In the genomic region with DNA sequence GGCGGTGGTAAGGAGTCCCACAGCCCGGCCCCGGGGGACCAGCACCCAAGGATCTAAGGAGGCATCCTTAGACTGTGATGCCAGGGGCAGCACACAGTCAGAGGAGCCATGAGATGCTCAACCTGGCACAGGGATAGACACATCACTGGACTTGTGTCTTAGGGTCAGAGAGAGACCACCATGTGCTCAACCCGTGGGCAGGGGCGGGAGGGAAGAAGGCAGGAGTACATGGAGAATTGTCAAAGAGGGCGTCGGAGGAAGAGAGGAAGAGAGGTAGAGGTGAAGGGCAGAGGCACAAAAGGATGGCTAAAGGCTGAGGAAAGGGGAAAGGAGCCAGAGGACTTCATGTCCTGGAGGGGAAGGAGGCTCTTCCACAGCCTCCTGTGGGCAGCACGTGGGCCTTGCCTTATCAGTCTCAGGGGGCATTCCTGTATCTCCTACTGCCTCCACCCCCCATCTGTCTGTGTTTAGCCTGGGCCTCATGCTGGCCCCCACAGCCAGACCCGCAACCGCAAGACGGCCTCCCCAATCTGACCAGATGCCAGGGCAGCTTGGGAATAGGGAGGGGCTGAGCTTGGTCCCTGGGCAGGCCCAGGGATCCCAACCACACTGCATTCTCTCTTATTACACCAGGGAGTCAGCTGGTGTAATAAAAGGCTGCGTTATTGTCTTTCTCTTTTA, we compare ENCODE assay signal across 1 cellular context.
A peak's percentile ranks its signal among the peaks of the same experiment; 100 is the strongest.
TF ChIP-seq lines count a peak whose summit lies in the region.

No MANE protein-coding gene starts in this region.

TF ChIP-seq in HEK293, 187 proteins besides CTCF, POLR2A, EP300 and RAD21 (continued from another document):
- TF ChIP-seq, protein P1, sequence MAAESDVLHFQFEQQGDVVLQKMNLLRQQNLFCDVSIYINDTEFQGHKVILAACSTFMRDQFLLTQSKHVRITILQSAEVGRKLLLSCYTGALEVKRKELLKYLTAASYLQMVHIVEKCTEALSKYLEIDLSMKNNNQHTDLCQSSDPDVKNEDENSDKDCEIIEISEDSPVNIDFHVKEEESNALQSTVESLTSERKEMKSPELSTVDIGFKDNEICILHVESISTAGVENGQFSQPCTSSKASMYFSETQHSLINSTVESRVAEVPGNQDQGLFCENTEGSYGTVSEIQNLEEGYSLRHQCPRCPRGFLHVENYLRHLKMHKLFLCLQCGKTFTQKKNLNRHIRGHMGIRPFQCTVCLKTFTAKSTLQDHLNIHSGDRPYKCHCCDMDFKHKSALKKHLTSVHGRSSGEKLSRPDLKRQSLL (tag by site-specific recombination; IDR thresholded peaks at IDR 0.05), result no peak
- TF ChIP-seq ZNF660 (tag by site-specific recombination; IDR thresholded peaks at IDR 0.05) (no peak), ZBTB48 (tag by site-specific recombination; IDR thresholded peaks at IDR 0.05) (peak; percentile 58; the same call in 1 of the 2 replicates), ZNF785 (tag by site-specific recombination; IDR thresholded peaks at IDR 0.05) (no peak), ZNF548 (tag by site-specific recombination; IDR thresholded peaks at IDR 0.05) (no peak), HOXD13 (CRISPR knock-in tag; IDR thresholded peaks at IDR 0.05; ENCODE audit: borderline replicate concordance) (no peak), ZNF837 (tag by site-specific recombination; IDR thresholded peaks at IDR 0.05) (no peak), KLF17 (tag by site-specific recombination; IDR thresholded peaks at IDR 0.05) (no peak), EGR2 (tag by site-specific recombination; IDR thresholded peaks at IDR 0.05; ENCODE audit: low read depth) (peak; percentile 43; the same call in 1 of the 2 replicates), MYNN (tag by site-specific recombination; IDR thresholded peaks at IDR 0.05; ENCODE audit: borderline replicate concordance) (no peak), ZFHX2 (tag by site-specific recombination; conservative IDR thresholded peaks at IDR 0.05) (peak; percentile 77), ZNF19 (tag by site-specific recombination; IDR thresholded peaks at IDR 0.05; ENCODE audit: low read depth) (no peak), ZNF148 (tag by site-specific recombination; IDR thresholded peaks at IDR 0.05; ENCODE audit: borderline replicate concordance) (no peak), GLIS1 (tag by site-specific recombination; IDR thresholded peaks at IDR 0.05) (peak; percentile 58), ZNF391 (tag by site-specific recombination; IDR thresholded peaks at IDR 0.05; ENCODE audit: borderline replicate concordance, low read depth) (no peak), ZNF202 (tag by site-specific recombination; IDR thresholded peaks at IDR 0.05; ENCODE audit: borderline replicate concordance) (no peak), YY2 (tag by site-specific recombination; IDR thresholded peaks at IDR 0.05) (no peak), ZNF354C (tag by site-specific recombination; IDR thresholded peaks at IDR 0.05; ENCODE audit: borderline replicate concordance, low read depth) (no peak), ZBTB20 (tag by site-specific recombination; IDR thresholded peaks at IDR 0.05) (no peak), SALL2 (tag by site-specific recombination; IDR thresholded peaks at IDR 0.05; ENCODE audit: borderline replicate concordance) (no peak), ZNF473 (tag by site-specific recombination; IDR thresholded peaks at IDR 0.05) (no peak), ZNF521 (tag by site-specific recombination; IDR thresholded peaks at IDR 0.05) (no peak), KLF1 (tag by site-specific recombination; IDR thresholded peaks at IDR 0.05) (no peak), SP2 (tag by site-specific recombination; IDR thresholded peaks at IDR 0.05) (no peak), ZIC2 (tag by site-specific recombination; IDR thresholded peaks at IDR 0.05) (peak; percentile 67), ZBTB17 (tag by site-specific recombination; IDR thresholded peaks at IDR 0.05) (no peak), ZNF791 (tag by site-specific recombination; IDR thresholded peaks at IDR 0.05) (no peak)
- TF ChIP-seq, protein P2, sequence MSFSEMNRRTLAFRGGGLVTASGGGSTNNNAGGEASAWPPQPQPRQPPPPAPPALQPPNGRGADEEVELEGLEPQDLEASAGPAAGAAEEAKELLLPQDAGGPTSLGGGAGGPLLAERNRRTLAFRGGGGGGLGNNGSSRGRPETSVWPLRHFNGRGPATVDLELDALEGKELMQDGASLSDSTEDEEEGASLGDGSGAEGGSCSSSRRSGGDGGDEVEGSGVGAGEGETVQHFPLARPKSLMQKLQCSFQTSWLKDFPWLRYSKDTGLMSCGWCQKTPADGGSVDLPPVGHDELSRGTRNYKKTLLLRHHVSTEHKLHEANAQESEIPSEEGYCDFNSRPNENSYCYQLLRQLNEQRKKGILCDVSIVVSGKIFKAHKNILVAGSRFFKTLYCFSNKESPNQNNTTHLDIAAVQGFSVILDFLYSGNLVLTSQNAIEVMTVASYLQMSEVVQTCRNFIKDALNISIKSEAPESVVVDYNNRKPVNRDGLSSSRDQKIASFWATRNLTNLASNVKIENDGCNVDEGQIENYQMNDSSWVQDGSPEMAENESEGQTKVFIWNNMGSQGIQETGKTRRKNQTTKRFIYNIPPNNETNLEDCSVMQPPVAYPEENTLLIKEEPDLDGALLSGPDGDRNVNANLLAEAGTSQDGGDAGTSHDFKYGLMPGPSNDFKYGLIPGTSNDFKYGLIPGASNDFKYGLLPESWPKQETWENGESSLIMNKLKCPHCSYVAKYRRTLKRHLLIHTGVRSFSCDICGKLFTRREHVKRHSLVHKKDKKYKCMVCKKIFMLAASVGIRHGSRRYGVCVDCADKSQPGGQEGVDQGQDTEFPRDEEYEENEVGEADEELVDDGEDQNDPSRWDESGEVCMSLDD (tag by site-specific recombination; IDR thresholded peaks at IDR 0.05), result no peak
- TF ChIP-seq, protein P3, sequence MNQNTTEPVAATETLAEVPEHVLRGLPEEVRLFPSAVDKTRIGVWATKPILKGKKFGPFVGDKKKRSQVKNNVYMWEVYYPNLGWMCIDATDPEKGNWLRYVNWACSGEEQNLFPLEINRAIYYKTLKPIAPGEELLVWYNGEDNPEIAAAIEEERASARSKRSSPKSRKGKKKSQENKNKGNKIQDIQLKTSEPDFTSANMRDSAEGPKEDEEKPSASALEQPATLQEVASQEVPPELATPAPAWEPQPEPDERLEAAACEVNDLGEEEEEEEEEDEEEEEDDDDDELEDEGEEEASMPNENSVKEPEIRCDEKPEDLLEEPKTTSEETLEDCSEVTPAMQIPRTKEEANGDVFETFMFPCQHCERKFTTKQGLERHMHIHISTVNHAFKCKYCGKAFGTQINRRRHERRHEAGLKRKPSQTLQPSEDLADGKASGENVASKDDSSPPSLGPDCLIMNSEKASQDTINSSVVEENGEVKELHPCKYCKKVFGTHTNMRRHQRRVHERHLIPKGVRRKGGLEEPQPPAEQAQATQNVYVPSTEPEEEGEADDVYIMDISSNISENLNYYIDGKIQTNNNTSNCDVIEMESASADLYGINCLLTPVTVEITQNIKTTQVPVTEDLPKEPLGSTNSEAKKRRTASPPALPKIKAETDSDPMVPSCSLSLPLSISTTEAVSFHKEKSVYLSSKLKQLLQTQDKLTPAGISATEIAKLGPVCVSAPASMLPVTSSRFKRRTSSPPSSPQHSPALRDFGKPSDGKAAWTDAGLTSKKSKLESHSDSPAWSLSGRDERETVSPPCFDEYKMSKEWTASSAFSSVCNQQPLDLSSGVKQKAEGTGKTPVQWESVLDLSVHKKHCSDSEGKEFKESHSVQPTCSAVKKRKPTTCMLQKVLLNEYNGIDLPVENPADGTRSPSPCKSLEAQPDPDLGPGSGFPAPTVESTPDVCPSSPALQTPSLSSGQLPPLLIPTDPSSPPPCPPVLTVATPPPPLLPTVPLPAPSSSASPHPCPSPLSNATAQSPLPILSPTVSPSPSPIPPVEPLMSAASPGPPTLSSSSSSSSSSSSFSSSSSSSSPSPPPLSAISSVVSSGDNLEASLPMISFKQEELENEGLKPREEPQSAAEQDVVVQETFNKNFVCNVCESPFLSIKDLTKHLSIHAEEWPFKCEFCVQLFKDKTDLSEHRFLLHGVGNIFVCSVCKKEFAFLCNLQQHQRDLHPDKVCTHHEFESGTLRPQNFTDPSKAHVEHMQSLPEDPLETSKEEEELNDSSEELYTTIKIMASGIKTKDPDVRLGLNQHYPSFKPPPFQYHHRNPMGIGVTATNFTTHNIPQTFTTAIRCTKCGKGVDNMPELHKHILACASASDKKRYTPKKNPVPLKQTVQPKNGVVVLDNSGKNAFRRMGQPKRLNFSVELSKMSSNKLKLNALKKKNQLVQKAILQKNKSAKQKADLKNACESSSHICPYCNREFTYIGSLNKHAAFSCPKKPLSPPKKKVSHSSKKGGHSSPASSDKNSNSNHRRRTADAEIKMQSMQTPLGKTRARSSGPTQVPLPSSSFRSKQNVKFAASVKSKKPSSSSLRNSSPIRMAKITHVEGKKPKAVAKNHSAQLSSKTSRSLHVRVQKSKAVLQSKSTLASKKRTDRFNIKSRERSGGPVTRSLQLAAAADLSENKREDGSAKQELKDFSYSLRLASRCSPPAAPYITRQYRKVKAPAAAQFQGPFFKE (tag by site-specific recombination; IDR thresholded peaks at IDR 0.05; ENCODE audit: borderline replicate concordance), result no peak
